10 cellular contexts compared by ENCODE assay signal in the genomic region with DNA sequence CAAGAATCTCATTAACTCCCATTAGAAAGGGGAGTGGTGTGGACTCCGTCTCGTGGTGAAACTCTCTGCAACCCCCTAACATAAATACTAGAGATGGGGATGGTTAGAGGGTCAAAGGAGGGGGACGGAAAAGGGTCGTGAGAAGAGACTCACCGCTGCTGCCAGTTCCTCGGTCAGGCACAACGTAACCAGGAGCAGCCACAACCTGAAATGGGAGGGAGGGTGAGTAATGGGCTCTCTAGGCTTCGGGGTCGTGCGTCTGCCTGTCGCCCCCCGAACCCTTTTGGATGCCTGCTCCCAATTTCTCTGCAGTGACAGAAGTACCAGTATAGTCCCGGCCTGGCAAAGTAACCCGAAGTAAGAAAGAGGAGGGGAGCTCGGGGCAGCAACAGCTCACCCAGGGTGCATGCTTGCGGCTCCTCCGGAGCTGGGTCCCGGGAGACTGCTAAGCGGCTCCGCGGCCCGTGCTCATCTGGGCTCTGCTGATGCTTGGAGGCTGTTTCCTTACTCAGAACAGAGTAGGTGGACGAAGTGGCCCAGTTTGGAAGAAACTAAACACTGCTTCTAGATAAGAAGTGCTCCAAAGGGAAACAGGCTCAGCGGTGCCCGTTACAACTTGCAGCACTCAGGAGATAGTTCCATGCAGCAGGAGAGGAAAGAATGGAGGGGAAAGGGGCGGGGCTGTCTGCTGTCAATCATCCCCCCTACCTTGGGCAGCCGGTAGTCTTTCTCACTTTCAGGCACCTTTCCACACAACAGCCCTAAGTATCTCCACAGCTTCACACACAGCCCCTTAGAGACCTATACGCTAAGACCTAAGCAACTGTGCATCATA. TPM values are rescaled to one million over a fixed set of nuclear protein-coding genes. Genes with fewer than 3 reads are reported as not detected.
A peak's percentile ranks its signal among the peaks of the same experiment; 100 is the strongest.
DNase-seq lines count a peak whose midpoint lies in the region; ATAC-seq and TF ChIP-seq lines count a peak whose summit lies in the region.
"Had no signal": no experiment of that assay in that cellular context is flagged by ENCODE, and none has a peak within 500 bp of the region (broad histone marks: within the 10 kb centered on the region; RNA-seq: fewer than 3 reads in every experiment).

A gene (minus strand): TSS at position 634 of the 835 bp plus-strand sequence. CDS start 226 bp downstream, at position 408.

- H3K9me3 ChIP-seq in AG04450 (ENCODE audit: control insufficient read depth, insufficient read depth, low read length), result no peaks in the 10 kb centered on the region
- no peaks in the 10 kb centered on the region for H3K9me3 ChIP-seq in esophagus (ENCODE audit: control insufficient read depth in 2 of 2, insufficient read depth in 1 of 2, low read depth in 1 of 2, low read length in 1 of 2)
- H3K9me3 ChIP-seq in muscle layer of duodenum (ENCODE audit: control insufficient read depth in 1 of 2, low read length in 2 of 2), result no peaks in the 10 kb centered on the region

- ATAC-seq in HG03432 (IDR thresholded peaks at IDR 0.05; ENCODE audit: unreplicated experiment), result no peak
- ATAC-seq: activated naive CD4-positive, alpha-beta T cell treated with anti-CD3 and anti-CD28 coated beads, Interleukin-2, amount 50 U/mL, for 72 hours had no signal

- POLR2A ChIA-PET in AG04450 (lab: Yijun Ruan, JAX), result no interaction called here

- peaks cover 1% of the 10 kb centered on the region for H3K4me1 Mint-ChIP-seq in activated T-helper 2 cell treated with anti-CD3 and anti-CD28 coated beads, Interferon-gamma antibody, Interleukin-2, Interleukin-4, amounts not matched to agents 10 μg/mL and 5 μg/mL and 100 μg/mL, durations not matched to agents 14 hours and 24 hours and 36 hours (ENCODE audit: low read depth)
- H3K4me1 Mint-ChIP-seq in activated naive CD4-positive, alpha-beta T cell treated with anti-CD3 and anti-CD28 coated beads, Interleukin-2, amount 10 ng/mL, durations not matched to agents 7 days and 5 days, result no peaks in the 10 kb centered on the region

- 4 to 14% methylated on average over 27 to 28 of the region's 28 CpGs for WGBS in esophagus, 2 donors

- no peaks in the 10 kb centered on the region for H3K36me3 Mint-ChIP-seq in activated T-helper 2 cell treated with anti-CD3 and anti-CD28 coated beads, Interferon-gamma antibody, Interleukin-2, Interleukin-4, amounts not matched to agents 10 μg/mL and 5 μg/mL and 100 μg/mL, durations not matched to agents 14 hours and 24 hours and 36 hours (ENCODE audit: low read depth)
- no peaks in the 10 kb centered on the region for H3K36me3 Mint-ChIP-seq in activated naive CD4-positive, alpha-beta T cell treated with anti-CD3 and anti-CD28 coated beads, Interleukin-2, amount 10 ng/mL, durations not matched to agents 7 days and 5 days
- H3K36me3 Mint-ChIP-seq: activated naive CD4-positive, alpha-beta T cell treated with anti-CD3 and anti-CD28 coated beads, Interleukin-2, amount 50 U/mL, for 72 hours had no signal

- H3K9me3 Mint-ChIP-seq in activated T-helper 2 cell treated with anti-CD3 and anti-CD28 coated beads, Interferon-gamma antibody, Interleukin-2, Interleukin-4, amounts not matched to agents 10 μg/mL and 5 μg/mL and 100 μg/mL, durations not matched to agents 14 hours and 24 hours and 36 hours, result no peaks in the 10 kb centered on the region
- H3K9me3 Mint-ChIP-seq in activated naive CD4-positive, alpha-beta T cell treated with anti-CD3 and anti-CD28 coated beads, Interleukin-2, amount 10 ng/mL, durations not matched to agents 7 days and 5 days, result no peaks in the 10 kb centered on the region
- H3K9me3 Mint-ChIP-seq: activated naive CD4-positive, alpha-beta T cell treated with anti-CD3 and anti-CD28 coated beads, Interleukin-2, amount 50 U/mL, for 72 hours had no signal

- CTCF ChIA-PET in AG04450 (lab: Charles Lee), result no interaction called here
- CTCF ChIA-PET in activated naive CD4-positive, alpha-beta T cell treated with anti-CD3 and anti-CD28 coated beads, Interleukin-2, amount 10 ng/mL, durations not matched to agents 7 days and 5 days (lab: Charles Lee), result no interaction called here

- peaks cover 27% of the 10 kb centered on the region for H3K27me3 Mint-ChIP-seq in activated T-helper 2 cell treated with anti-CD3 and anti-CD28 coated beads, Interferon-gamma antibody, Interleukin-2, Interleukin-4, amounts not matched to agents 10 μg/mL and 5 μg/mL and 100 μg/mL, durations not matched to agents 14 hours and 24 hours and 36 hours (ENCODE audit: low read depth)
- peaks cover 31% of the 10 kb centered on the region for H3K27me3 Mint-ChIP-seq in activated naive CD4-positive, alpha-beta T cell treated with anti-CD3 and anti-CD28 coated beads, Interleukin-2, amount 10 ng/mL, durations not matched to agents 7 days and 5 days

- H3K27ac ChIP-seq in AG04450 (ENCODE audit: low read depth, low read length) (no peak within 1 kb of the TSS), esophagus (ENCODE audit: low read depth in 2 of 2, low read length in 1 of 2) (peak within 1 kb of the TSS in 1 of 2 donors; percentile 40), muscle layer of duodenum (ENCODE audit: low read length) (peak within 1 kb of the TSS; percentile 14)

- H3K4me1 ChIP-seq in esophagus (ENCODE audit: control insufficient read depth in 2 of 2, insufficient read depth in 2 of 2, low read length in 1 of 2) (no peaks in the 10 kb centered on the region), muscle layer of duodenum (ENCODE audit: control insufficient read depth in 1 of 2, insufficient read depth in 2 of 2, low read length in 2 of 2) (no peaks in the 10 kb centered on the region)

- no peak for DNase-seq in AG04450 (ENCODE audit: low read depth, low spot score)
- peak; percentile 10 to 26 for DNase-seq in NCI-H446 (lab: John Stamatoyannopoulos, UW)
- no peak for DNase-seq in activated T-helper 2 cell treated with anti-CD3 and anti-CD28 coated beads, Interferon-gamma antibody, Interleukin-2, Interleukin-4, amounts not matched to agents 10 μg/mL and 5 μg/mL and 100 μg/mL, durations not matched to agents 14 hours and 24 hours and 36 hours (ENCODE audit: low spot score)
- no peak for DNase-seq in A172 (ENCODE audit: low spot score)
- DNase-seq in activated naive CD4-positive, alpha-beta T cell treated with anti-CD3 and anti-CD28 coated beads, Interleukin-2, amount 10 ng/mL, durations not matched to agents 7 days and 5 days, result no peak
- DNase-seq: OCI-M1 had no signal

- no peak within 1 kb of the TSS for H3K27ac Mint-ChIP-seq in activated T-helper 2 cell treated with anti-CD3 and anti-CD28 coated beads, Interferon-gamma antibody, Interleukin-2, Interleukin-4, amounts not matched to agents 10 μg/mL and 5 μg/mL and 100 μg/mL, durations not matched to agents 14 hours and 24 hours and 36 hours
- no peak within 1 kb of the TSS for H3K27ac Mint-ChIP-seq in activated naive CD4-positive, alpha-beta T cell treated with anti-CD3 and anti-CD28 coated beads, Interleukin-2, amount 10 ng/mL, durations not matched to agents 7 days and 5 days
- H3K27ac Mint-ChIP-seq: activated naive CD4-positive, alpha-beta T cell treated with anti-CD3 and anti-CD28 coated beads, Interleukin-2, amount 50 U/mL, for 72 hours had no signal

- peak within 1 kb of the TSS; percentile 73 for H3K4me3 ChIP-seq in AG04450 (ENCODE audit: low read depth, low read length)
- peak within 1 kb of the TSS; percentile 38 to 58 for H3K4me3 ChIP-seq in esophagus (ENCODE audit: low read depth in 1 of 2, low read length in 2 of 2)
- H3K4me3 ChIP-seq in muscle layer of duodenum (ENCODE audit: low read depth in 1 of 2, low read length in 2 of 2), result peak within 1 kb of the TSS; percentile 68 to 71

- H3K36me3 ChIP-seq in esophagus (ENCODE audit: control insufficient read depth in 2 of 2, insufficient read depth in 2 of 2, low read length in 1 of 2) (no peaks in the 10 kb centered on the region), muscle layer of duodenum (ENCODE audit: control insufficient read depth in 1 of 2, insufficient read depth in 2 of 2, low read length in 2 of 2) (no peaks in the 10 kb centered on the region)

- no peak within 1 kb of the TSS for H3K4me3 Mint-ChIP-seq in activated T-helper 2 cell treated with anti-CD3 and anti-CD28 coated beads, Interferon-gamma antibody, Interleukin-2, Interleukin-4, amounts not matched to agents 10 μg/mL and 5 μg/mL and 100 μg/mL, durations not matched to agents 14 hours and 24 hours and 36 hours (ENCODE audit: low read depth)
- H3K4me3 Mint-ChIP-seq in activated naive CD4-positive, alpha-beta T cell treated with anti-CD3 and anti-CD28 coated beads, Interleukin-2, amount 10 ng/mL, durations not matched to agents 7 days and 5 days, result no peak within 1 kb of the TSS

- H3K27me3 ChIP-seq in AG04450 (ENCODE audit: control insufficient read depth, insufficient read depth, low read length) (no peaks in the 10 kb centered on the region), esophagus (ENCODE audit: control insufficient read depth in 1 of 2, insufficient read depth in 2 of 2, low read length in 2 of 2) (peaks cover 0 to 2% of the 10 kb centered on the region in 2 donors), muscle layer of duodenum (ENCODE audit: low read depth, low read length) (no peaks in the 10 kb centered on the region)

- intact Hi-C loops in activated T-helper 2 cell treated with anti-CD3 and anti-CD28 coated beads, Interferon-gamma antibody, Interleukin-2, Interleukin-4, amounts not matched to agents 10 μg/mL and 5 μg/mL and 100 μg/mL, durations not matched to agents 14 hours and 24 hours and 36 hours (cut with micrococcal nuclease), result no loop called here

- TF ChIP-seq CTCF in AG04450 (IDR thresholded peaks at IDR 0.05; ENCODE audit: low read depth, low read length), result no peak

RNA-seq across cellular contexts. Expression of the gene that starts here (rescaled TPM):
- polyA plus RNA-seq in AG04450 (2011; rRNA removed) (19.9 and 20.2 TPM in 2 replicates), esophagus (1 to 10 TPM; 5.0 to 5.9 TPM)
- 12.3 and 13.3 TPM in 2 replicates for polyA minus RNA-seq in AG04450 (2011; rRNA and poly(A)+ RNA removed)
- total RNA-seq in activated T-helper 2 cell treated with anti-CD3 and anti-CD28 coated beads, Interferon-gamma antibody, Interleukin-2, Interleukin-4, amounts not matched to agents 10 μg/mL and 5 μg/mL and 100 μg/mL, durations not matched to agents 14 hours and 24 hours and 36 hours, result not detected in 2 replicates
- 0.03 and 0.24 TPM in 2 replicates for total RNA-seq in A172 (2014; rRNA removed; shearing (Covaris generic))
- total RNA-seq: activated naive CD4-positive, alpha-beta T cell treated with anti-CD3 and anti-CD28 coated beads, Interleukin-2, amount 50 U/mL, for 72 hours had no signal

Comparison
In these comparisons a context has a peak if more than half of its experiments do, and no peak if none do; other contexts are left out.
1. DNase-seq: peak in NCI-H446 (2 of 2); none in AG04450 (single experiment), activated T-helper 2 cell treated with anti-CD3 and anti-CD28 coated beads, Interferon-gamma antibody, Interleukin-2, Interleukin-4, amounts not matched to agents 10 μg/mL and 5 μg/mL and 100 μg/mL, durations not matched to agents 14 hours and 24 hours and 36 hours (single experiment), A172 (single experiment) and activated naive CD4-positive, alpha-beta T cell treated with anti-CD3 and anti-CD28 coated beads, Interleukin-2, amount 10 ng/mL, durations not matched to agents 7 days and 5 days (single experiment).
2. Peak in every context shown above with its lines, with median percentiles within 50 percentile points of each other: H3K4me3 ChIP-seq.